In genomic region chr16:13441675-13442074, GRCh38 we compare ENCODE assay signal across 20 cellular contexts.
DNase-seq lines count a peak whose midpoint lies in the region; ATAC-seq and TF ChIP-seq lines count a peak whose summit lies in the region.
"Had no signal": no experiment of that assay in that cellular context is flagged by ENCODE, and none has a peak within 500 bp of the region (broad histone marks: within the 10 kb centered on the region; RNA-seq: fewer than 3 reads in every experiment).

No MANE protein-coding gene starts in this region.

- no peaks in the 10 kb centered on the region for H3K9me3 ChIP-seq in T-helper 17 cell (ENCODE audit: control insufficient read depth, low read length, poor library complexity, severe bottlenecking)
- H3K9me3 ChIP-seq: Caco-2, MG63, stomach had no signal

- H3K27me3 Mint-ChIP-seq in GM23338 (ENCODE audit: insufficient read depth, low read depth, poor library complexity) (peaks cover under 1% of the 10 kb centered on the region), T-helper 17 cell (no peaks in the 10 kb centered on the region)

- H3K4me1 Mint-ChIP-seq in GM23338 = peaks cover 1% of the 10 kb centered on the region
- H3K4me1 Mint-ChIP-seq in T-helper 17 cell = no peaks in the 10 kb centered on the region
- H3K4me1 Mint-ChIP-seq: activated naive CD4-positive, alpha-beta T cell treated with anti-CD3 and anti-CD28 coated beads, Interleukin-2, amount 50 U/mL, for 24 hours had no signal

- H3K4me2 ChIP-seq in GM23338 = no peak overlapping the region
- H3K4me2 ChIP-seq: hepatocyte had no signal

- H3K4me3 Mint-ChIP-seq in GM23338 (no peak overlapping the region), T-helper 17 cell (no peak overlapping the region)
- H3K4me3 Mint-ChIP-seq: activated naive CD4-positive, alpha-beta T cell treated with anti-CD3 and anti-CD28 coated beads, Interleukin-2, amount 50 U/mL, for 24 hours; H9 had no signal

- TF ChIP-seq CTCF in GM12864 (IDR thresholded peaks at IDR 0.05; ENCODE audit: low read depth, low read length, missing control alignments) = no peak
- no peak for TF ChIP-seq CTCF in GM23338 (conservative IDR thresholded peaks at IDR 0.05; ENCODE audit: low read depth in 2 of 2)

- no peaks in the 10 kb centered on the region; the same call in 2 of the 3 replicates for H3K36me3 Mint-ChIP-seq in GM23338 (ENCODE audit: low read depth)
- H3K36me3 Mint-ChIP-seq in T-helper 17 cell (ENCODE audit: low read depth) = no peaks in the 10 kb centered on the region
- H3K36me3 Mint-ChIP-seq: activated naive CD4-positive, alpha-beta T cell treated with anti-CD3 and anti-CD28 coated beads, Interleukin-2, amount 50 U/mL, for 24 hours had no signal

- no peaks in the 10 kb centered on the region for H3K36me3 ChIP-seq in GM23338 (ENCODE audit: insufficient read depth)
- H3K36me3 ChIP-seq: MG63, stomach had no signal

- 0 out of 2 replicates have a peak overlapping the region, but pooled peaks have one; percentile 3 for H3K27ac ChIP-seq in GM23338 (ENCODE audit: low read depth)
- H3K27ac ChIP-seq: hepatocyte, stomach had no signal

- no peaks in the 10 kb centered on the region for H3F3A ChIP-seq in GM23338 (replicated peaks; ENCODE audit: low read depth)

- H3K27me3 ChIP-seq in GM23338 (ENCODE audit: insufficient read depth) = no peaks in the 10 kb centered on the region
- H3K27me3 ChIP-seq: hepatocyte, MG63, stomach had no signal

- H2AFZ ChIP-seq in GM23338 = no peak overlapping the region
- H2AFZ ChIP-seq: hepatocyte had no signal

- H3K79me2 ChIP-seq in GM23338 (replicated peaks; ENCODE audit: insufficient read depth) = no peaks in the 10 kb centered on the region
- H3K79me2 ChIP-seq: hepatocyte had no signal

- peak; percentile 61 for ATAC-seq in GM18909 (IDR thresholded peaks at IDR 0.05; ENCODE audit: poor library complexity, unreplicated experiment)
- ATAC-seq in GM23338 = no peak
- peak; percentile 68 for ATAC-seq in HG03439 (IDR thresholded peaks at IDR 0.05; ENCODE audit: unreplicated experiment)
- no peak for ATAC-seq in T-helper 17 cell
- ATAC-seq: left colon had no signal

- no peaks in the 10 kb centered on the region for H3K9me3 Mint-ChIP-seq in GM23338

- no peaks in the 10 kb centered on the region; the same call in 1 of the 2 replicates for H3K9me2 ChIP-seq in GM23338 (ENCODE audit: insufficient read depth)

- DNase-seq in GM12864 (ENCODE audit: low read depth) = peak; percentile 25
- DNase-seq in GM23338 (ENCODE audit: low spot score) = no peak
- DNase-seq in T-helper 17 cell = no peak
- no peak for DNase-seq in NCI-H2081 treated with DMSO at 0.1 percent for 48 hours (lab: John Stamatoyannopoulos, UW)
- no peak for DNase-seq in NCI-H2227 treated with DMSO at 0.1 percent for 48 hours (lab: John Stamatoyannopoulos, UW)
- DNase-seq in activated gamma-delta T cell (lab: John Stamatoyannopoulos, UW) = no peak
- DNase-seq: activated CD4-positive, alpha-beta T cell treated with anti-CD3 and anti-CD28 coated beads for 1 hour; Caco-2; GF-D8; H9; left colon; MG63; NCI-H2107; Right ventricle myocardium superior; stomach had no signal

- H3K4me3 ChIP-seq in GM12864 (ENCODE audit: low read depth, low read length) (no peak overlapping the region), GM23338 (no peak overlapping the region)
- H3K4me3 ChIP-seq: hepatocyte, MG63, skin epidermis, stomach had no signal

- H3K27ac Mint-ChIP-seq in GM23338 (no peak overlapping the region), T-helper 17 cell (no peak overlapping the region)
- H3K27ac Mint-ChIP-seq: activated naive CD4-positive, alpha-beta T cell treated with anti-CD3 and anti-CD28 coated beads, Interleukin-2, amount 50 U/mL, for 24 hours had no signal

- peaks cover 4% of the 10 kb centered on the region for H3K4me1 ChIP-seq in GM23338 (ENCODE audit: insufficient read depth)
- H3K4me1 ChIP-seq: Caco-2, stomach had no signal

- H4K20me1 ChIP-seq in GM23338 (replicated peaks; ENCODE audit: insufficient read depth) = no peaks in the 10 kb centered on the region

TF ChIP-seq in GM23338, 12 proteins besides CTCF, POLR2A, EP300 and RAD21:
- TF ChIP-seq ZNF114 (CRISPR knock-in tag; IDR thresholded peaks at IDR 0.05) = no peak
- no peak for TF ChIP-seq STAT1 (IDR thresholded peaks at IDR 0.05; ENCODE audit: unreplicated experiment)

Comparison
In these comparisons a context has a peak if more than half of its experiments do, and no peak if none do; other contexts are left out.
1. ATAC-seq: peak in GM18909 (single experiment) and HG03439 (single experiment); none in GM23338 (single experiment) and T-helper 17 cell (single experiment).